10 cellular contexts compared by ENCODE assay signal in the genomic region with DNA sequence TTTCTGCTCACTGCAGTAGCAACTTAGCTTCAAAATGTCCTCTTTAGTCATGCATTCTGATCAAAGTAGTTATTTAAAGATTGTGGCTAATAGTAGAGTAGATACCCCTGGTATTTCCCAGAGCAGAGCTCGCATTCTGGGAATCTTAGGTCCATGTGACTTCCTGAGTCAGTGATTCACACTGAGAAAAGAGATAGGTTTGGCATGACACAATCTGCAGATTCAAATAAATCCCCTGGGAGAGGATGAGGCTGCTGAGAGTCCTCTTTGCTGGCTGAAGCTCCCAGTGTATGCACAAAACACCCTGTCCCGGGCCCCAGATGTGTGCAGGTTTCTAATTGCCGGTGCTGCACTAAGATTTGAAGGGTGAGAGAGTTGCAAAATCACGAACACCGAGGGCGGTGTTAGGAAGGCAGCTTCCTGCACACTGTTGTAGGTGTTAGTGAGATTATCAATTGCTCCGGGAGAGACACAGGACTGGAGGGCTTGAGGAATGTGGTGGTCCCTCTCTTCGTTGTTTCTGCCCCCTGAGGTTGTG.
DNase-seq lines count a peak whose midpoint lies in the region; ATAC-seq and TF ChIP-seq lines count a peak whose summit lies in the region.
"Had no signal": no experiment of that assay in that cellular context is flagged by ENCODE, and none has a peak within 500 bp of the region (broad histone marks: within the 10 kb centered on the region; RNA-seq: fewer than 3 reads in every experiment).

No MANE protein-coding gene starts in this region.

- H3K79me2 ChIP-seq in MM.1S (ENCODE audit: low read length) (no peaks in the 10 kb centered on the region), Karpas-422 (ENCODE audit: low read length) (no peaks in the 10 kb centered on the region)

- no peak overlapping the region for H2AFZ ChIP-seq in MM.1S (ENCODE audit: low read length)
- H2AFZ ChIP-seq in Karpas-422 (ENCODE audit: low read length) = no peak overlapping the region

- H4K20me1 ChIP-seq in BLaER1 (no peaks in the 10 kb centered on the region), MM.1S (ENCODE audit: insufficient read depth, low read length) (no peaks in the 10 kb centered on the region), Karpas-422 (ENCODE audit: insufficient read depth, low read depth, low read length) (no peaks in the 10 kb centered on the region)

- H3K4me2 ChIP-seq in BLaER1 = peak overlapping the region; percentile 30
- no peak overlapping the region for H3K4me2 ChIP-seq in MM.1S (ENCODE audit: low read depth, low read length)
- H3K4me2 ChIP-seq in Karpas-422 (ENCODE audit: low read depth, low read length, poor library complexity, severe bottlenecking) = no peak overlapping the region

- H3K9ac ChIP-seq in BLaER1 = no peak overlapping the region
- no peak overlapping the region for H3K9ac ChIP-seq in MM.1S (ENCODE audit: low read length)
- H3K9ac ChIP-seq in Karpas-422 (ENCODE audit: low read length) = no peak overlapping the region

- H3K36me3 ChIP-seq in BLaER1 (no peaks in the 10 kb centered on the region), MM.1S (replicated peaks; ENCODE audit: insufficient read depth, low read length) (no peaks in the 10 kb centered on the region), Karpas-422 (ENCODE audit: insufficient read depth, low read length) (no peaks in the 10 kb centered on the region)
- H3K36me3 ChIP-seq: SJSA1 had no signal

- H3K9me3 ChIP-seq in BLaER1 (no peaks in the 10 kb centered on the region), MM.1S (replicated peaks; ENCODE audit: insufficient read depth, low read length) (no peaks in the 10 kb centered on the region), Karpas-422 (ENCODE audit: low read length) (no peaks in the 10 kb centered on the region)
- H3K9me3 ChIP-seq: SJSA1 had no signal

- ATAC-seq in HG03175 (IDR thresholded peaks at IDR 0.05; ENCODE audit: unreplicated experiment) = peak; percentile 70
- no peak for ATAC-seq in HG03521 (IDR thresholded peaks at IDR 0.05; ENCODE audit: unreplicated experiment)

- H3K9me2 ChIP-seq in MM.1S (replicated peaks; ENCODE audit: insufficient read depth, low read length) = no peaks in the 10 kb centered on the region
- no peaks in the 10 kb centered on the region for H3K9me2 ChIP-seq in Karpas-422 (replicated peaks; ENCODE audit: insufficient read depth, low read length)

- H3K27me3 ChIP-seq in BLaER1 = 0 out of 2 replicates have a peak, but pooled peaks cover 5% of the 10 kb centered on the region
- no peaks in the 10 kb centered on the region for H3K27me3 ChIP-seq in MM.1S (replicated peaks; ENCODE audit: insufficient read depth, low read length)
- no peaks in the 10 kb centered on the region for H3K27me3 ChIP-seq in Karpas-422 (ENCODE audit: low read length)
- H3K27me3 ChIP-seq: SJSA1 had no signal

- TF ChIP-seq CTCF in GM20000 (IDR thresholded peaks at IDR 0.05; ENCODE audit: extremely low read depth, missing control alignments) = no peak
- TF ChIP-seq CTCF in epithelial cell of esophagus (IDR thresholded peaks at IDR 0.05; ENCODE audit: insufficient read depth, low read depth, low read length, missing control alignments) = no peak
- no peak for TF ChIP-seq CTCF in MM.1S (IDR thresholded peaks at IDR 0.05; ENCODE audit: low read length)

- H3K4me1 ChIP-seq in BLaER1 = peaks cover 10% of the 10 kb centered on the region
- H3K4me1 ChIP-seq in MM.1S (ENCODE audit: low read length) = no peaks in the 10 kb centered on the region
- H3K4me1 ChIP-seq in Karpas-422 (ENCODE audit: low read length) = no peaks in the 10 kb centered on the region
- H3K4me1 ChIP-seq: SJSA1 had no signal

- H3K27ac ChIP-seq in BLaER1 = no peak overlapping the region
- no peak overlapping the region for H3K27ac ChIP-seq in MM.1S (ENCODE audit: low read length)
- H3K27ac ChIP-seq in Karpas-422 (ENCODE audit: low read length) = no peak overlapping the region
- H3K27ac ChIP-seq: SJSA1 had no signal

- H3K4me3 ChIP-seq in BLaER1 = no peak overlapping the region
- no peak overlapping the region for H3K4me3 ChIP-seq in epithelial cell of esophagus (ENCODE audit: low read length)
- H3K4me3 ChIP-seq in MM.1S (ENCODE audit: low read length) = no peak overlapping the region
- no peak overlapping the region for H3K4me3 ChIP-seq in Karpas-422 (ENCODE audit: low read length)
- H3K4me3 ChIP-seq: SJSA1 had no signal

- peak; percentile 27 for DNase-seq in GM20000 (ENCODE audit: low spot score)
- DNase-seq in epithelial cell of esophagus (ENCODE audit: low read depth) = peak; percentile 4
- DNase-seq in MM.1S = no peak
- DNase-seq in SKM-1 treated with dmso at 0.1 percent for 144 hours (lab: John Stamatoyannopoulos, UW; ENCODE audit: unreplicated experiment) = no peak
- DNase-seq in Karpas-422 = no peak
- DNase-seq: activated naive CD8-positive, alpha-beta T cell treated with anti-CD3 and anti-CD28 coated beads, Interleukin-2, amount 10 ng/mL, durations not matched to agents 7 days and 5 days had no signal

- H3F3A ChIP-seq in MM.1S (ENCODE audit: insufficient read depth, low read length) = no peaks in the 10 kb centered on the region

Comparison
In these comparisons a context has a peak if more than half of its experiments do, and no peak if none do; other contexts are left out.
1. DNase-seq: peak in GM20000 (single experiment) and epithelial cell of esophagus (single experiment); none in MM.1S (single experiment), SKM-1 treated with dmso at 0.1 percent for 144 hours (single experiment) and Karpas-422 (single experiment).